In the genomic region with DNA sequence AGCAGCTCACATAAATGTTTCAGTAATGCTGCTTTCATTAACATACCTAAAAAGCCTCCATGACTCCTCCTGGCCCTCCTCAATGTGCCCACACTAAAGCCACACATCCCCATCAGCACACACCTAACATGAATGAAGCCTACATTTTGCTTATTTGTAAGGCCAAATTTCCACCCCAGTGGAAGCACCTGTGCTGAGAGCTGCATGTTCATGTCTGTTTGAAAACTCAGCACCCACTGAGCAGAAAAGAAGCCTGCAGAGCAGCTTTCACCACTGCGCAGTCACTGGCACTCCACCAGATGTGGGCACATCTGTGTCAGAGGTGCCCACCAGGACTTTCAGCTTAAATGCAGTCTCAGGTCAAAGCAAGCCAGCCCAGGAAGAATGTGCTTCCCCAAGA, we compare ENCODE assay signal across 25 cellular contexts.
DNase-seq lines count a peak whose midpoint lies in the region; ATAC-seq and TF ChIP-seq lines count a peak whose summit lies in the region.
"Had no signal": no experiment of that assay in that cellular context is flagged by ENCODE, and none has a peak within 500 bp of the region (broad histone marks: within the 10 kb centered on the region; RNA-seq: fewer than 3 reads in every experiment).

No MANE protein-coding gene starts in this region.

- H4K20me1 ChIP-seq in OCI-LY7 (ENCODE audit: insufficient read depth, low read length): peaks cover 5% of the 10 kb centered on the region; the same call in 1 of the 2 replicates

- H3K27me3 ChIP-seq in endodermal cell (ENCODE audit: control insufficient read depth, insufficient read depth, low read length, poor library complexity, severe bottlenecking) (no peaks in the 10 kb centered on the region), uterus (no peaks in the 10 kb centered on the region), HAP-1 (ENCODE audit: low read depth) (no peaks in the 10 kb centered on the region)
- H3K27me3 ChIP-seq: adrenal gland, brain microvascular endothelial cell, esophagus squamous epithelium, gastrocnemius medialis, testis had no signal

- ATAC-seq in activated naive CD4-positive, alpha-beta T cell treated with anti-CD3 and anti-CD28 coated beads, Interleukin-2, amount 50 U/mL, for 72 hours: peak in 1 of 2 donors; percentile 25
- ATAC-seq in GM18502 (IDR thresholded peaks at IDR 0.05; ENCODE audit: poor library complexity, unreplicated experiment): no peak
- ATAC-seq: gastrocnemius medialis, mucosa of descending colon had no signal

- peaks cover 51% of the 10 kb centered on the region for H3K4me1 Mint-ChIP-seq in endodermal cell

- no peak overlapping the region for H3K4me3 ChIP-seq in OCI-LY7 (ENCODE audit: low read depth, low read length, poor library complexity, severe bottlenecking)
- no peak overlapping the region for H3K4me3 ChIP-seq in endodermal cell (ENCODE audit: low read length)
- H3K4me3 ChIP-seq in uterus: no peak overlapping the region
- H3K4me3 ChIP-seq in HAP-1: no peak overlapping the region
- H3K4me3 ChIP-seq: esophagus squamous epithelium, gastrocnemius medialis, GM23248, mucosa of descending colon, PC-9, prostate gland, testis had no signal

- H3K4me3 Mint-ChIP-seq in endodermal cell: no peak overlapping the region

- intact Hi-C loops in OCI-LY7 (cut with micrococcal nuclease; ENCODE audit: unreplicated experiment) (no loop called here), uterus (cut with DNase I; ENCODE audit: low total_unique reads) (no loop called here)

- peak overlapping the region; percentile 61 for H3K27ac ChIP-seq in OCI-LY7 (ENCODE audit: low read depth, low read length, poor library complexity, severe bottlenecking)
- no peak overlapping the region for H3K27ac ChIP-seq in endodermal cell (ENCODE audit: low read depth, low read length)
- H3K27ac ChIP-seq in uterus: peak overlapping the region; percentile 9 to 10
- H3K27ac ChIP-seq: adrenal gland, brain microvascular endothelial cell, esophagus squamous epithelium, GM23248, PC-9, prostate gland, testis, WERI-Rb-1 had no signal

- H3K4me2 ChIP-seq in OCI-LY7 (ENCODE audit: low read length): peak overlapping the region; percentile 61
- H3K4me2 ChIP-seq: PC-9 had no signal

- no peak overlapping the region for H3K9ac ChIP-seq in endodermal cell (ENCODE audit: extremely low read depth, low read length, poor library complexity, severe bottlenecking)
- H3K9ac ChIP-seq: GM23248 had no signal

- H3K79me2 ChIP-seq in OCI-LY7 (ENCODE audit: insufficient read depth, low read depth, low read length): peaks cover 99% of the 10 kb centered on the region

- peak overlapping the region; percentile 20 to 51 for H3K27ac Mint-ChIP-seq in activated naive CD4-positive, alpha-beta T cell treated with anti-CD3 and anti-CD28 coated beads, Interleukin-2, amount 50 U/mL, for 72 hours
- H3K27ac Mint-ChIP-seq in endodermal cell: peak overlapping the region; percentile 42

- DNase-seq in activated naive CD4-positive, alpha-beta T cell treated with anti-CD3 and anti-CD28 coated beads, Interleukin-2, amount 50 U/mL, for 72 hours (ENCODE audit: low spot score in 2 of 2): no peak
- no peak for DNase-seq in activated naive CD4-positive, alpha-beta T cell treated with anti-CD3 and anti-CD28 coated beads, Interleukin-2, amount 50 U/mL, for 16 hours
- peak; percentile 77 for DNase-seq in OCI-LY7 (ENCODE audit: low spot score)
- DNase-seq in endodermal cell: no peak
- no peak for DNase-seq in uterus
- no peak for DNase-seq in HAP-1 (ENCODE audit: low spot score in 2 of 2)
- DNase-seq in occipital lobe (lab: John Stamatoyannopoulos, UW): no peak
- DNase-seq: activated CD8-positive, alpha-beta memory T cell treated with anti-CD3 and anti-CD28 coated beads for 24 hours; adrenal gland; brain microvascular endothelial cell; DMS53; effector memory CD4-positive, alpha-beta T cell; esophagus squamous epithelium; gastrocnemius medialis; GM23248; IMR-90; mucosa of descending colon; NCI-H2081; NCI-H446; PC-9; SHP77 treated with DMSO at 0.1 percent for 48 hours; testis; WERI-Rb-1 had no signal

- CTCF ChIA-PET in OCI-LY7 (lab: Charles Lee; ENCODE audit: unreplicated experiment): no interaction called here

- peaks cover 0 to 6% of the 10 kb centered on the region in 2 donors for H3K36me3 Mint-ChIP-seq in activated naive CD4-positive, alpha-beta T cell treated with anti-CD3 and anti-CD28 coated beads, Interleukin-2, amount 50 U/mL, for 72 hours
- no peaks in the 10 kb centered on the region for H3K36me3 Mint-ChIP-seq in endodermal cell (ENCODE audit: low read depth)

- no peaks in the 10 kb centered on the region for H3K27me3 Mint-ChIP-seq in endodermal cell (ENCODE audit: insufficient read depth)

- no peaks in the 10 kb centered on the region for H3K9me2 ChIP-seq in OCI-LY7 (ENCODE audit: insufficient read depth, low read length)

- no TSS peak for BruUV-seq in OCI-LY7 (replicated peaks; lab: Mats Ljungman, UMichigan)

- TF ChIP-seq POLR2A in uterus (IDR thresholded peaks at IDR 0.05): no peak

- no peaks in the 10 kb centered on the region for H3K9me3 ChIP-seq in OCI-LY7 (ENCODE audit: low read length)
- H3K9me3 ChIP-seq in endodermal cell (ENCODE audit: control insufficient read depth, low read length): no peaks in the 10 kb centered on the region
- no peaks in the 10 kb centered on the region for H3K9me3 ChIP-seq in uterus
- no peaks in the 10 kb centered on the region for H3K9me3 ChIP-seq in HAP-1
- H3K9me3 ChIP-seq: adrenal gland, esophagus squamous epithelium, gastrocnemius medialis, mucosa of descending colon, prostate gland, testis had no signal

- no peak overlapping the region for H2AFZ ChIP-seq in OCI-LY7 (ENCODE audit: low read length)
- H2AFZ ChIP-seq: GM23248, PC-9 had no signal

- H3K4me1 ChIP-seq in OCI-LY7 (ENCODE audit: insufficient read depth, low read length, poor library complexity, severe bottlenecking) (peaks cover 96% of the 10 kb centered on the region), endodermal cell (ENCODE audit: control insufficient read depth, insufficient read depth, low read length) (no peaks in the 10 kb centered on the region), uterus (peaks cover 4 to 32% of the 10 kb centered on the region in 2 donors), HAP-1 (no peaks in the 10 kb centered on the region)
- H3K4me1 ChIP-seq: prostate gland, testis had no signal

- H3K9me3 Mint-ChIP-seq in activated naive CD4-positive, alpha-beta T cell treated with anti-CD3 and anti-CD28 coated beads, Interleukin-2, amount 50 U/mL, for 72 hours: no peaks in the 10 kb centered on the region
- no peaks in the 10 kb centered on the region for H3K9me3 Mint-ChIP-seq in endodermal cell

- 97% methylated on average over 1 of the region's 1 CpG; no CpG with 5 or more reads in 1 of the 2 experiments for WGBS in endodermal cell (ENCODE audit: insufficient coverage in 1 of 2, insufficient read length in 1 of 2), 2 experiments

- POLR2A ChIA-PET in OCI-LY7 (lab: Charles Lee): interaction anchor here (0.6 to 1.5 kb wide), 6 partner anchors 10 to 140 kb away, joined by 3 to 7 read pairs (median 4); no protein-coding TSS in a partner anchor

- TF ChIP-seq CTCF in OCI-LY7 (conservative IDR thresholded peaks at IDR 0.05; ENCODE audit: low read length): no peak
- TF ChIP-seq CTCF in endodermal cell (conservative IDR thresholded peaks at IDR 0.05): no peak
- no peak for TF ChIP-seq CTCF in uterus (IDR thresholded peaks at IDR 0.05)

- in situ Hi-C loops in HAP-1 (cut with MboI; ENCODE audit: low sequenced_read_pairs): no loop called here

- H3K36me3 ChIP-seq in OCI-LY7 (ENCODE audit: insufficient read depth, low read length): peaks cover 7% of the 10 kb centered on the region; the same call in 1 of the 2 replicates
- no peaks in the 10 kb centered on the region for H3K36me3 ChIP-seq in endodermal cell (ENCODE audit: control insufficient read depth, insufficient read depth, low read length)
- H3K36me3 ChIP-seq in uterus: no peaks in the 10 kb centered on the region
- H3K36me3 ChIP-seq in HAP-1 (replicated peaks): no peaks in the 10 kb centered on the region
- H3K36me3 ChIP-seq: adrenal gland, brain microvascular endothelial cell, esophagus squamous epithelium, gastrocnemius medialis, prostate gland, WERI-Rb-1 had no signal
